Comparison of ENCODE assay signal across 8 cellular contexts in genomic region chr11:67416416-67417335, GRCh38. TPM values are rescaled to one million over a fixed set of nuclear protein-coding genes. Genes with fewer than 3 reads are reported as not detected.
A peak's percentile ranks its signal among the peaks of the same experiment; 100 is the strongest.
DNase-seq lines count a peak whose midpoint lies in the region; ATAC-seq, FAIRE-seq and TF ChIP-seq lines count a peak whose summit lies in the region.

No MANE protein-coding gene starts in this region.

- WGBS in right cardiac atrium = 48% methylated on average over 21 of the region's 21 CpGs

- H3K4me3 ChIP-seq in CD4-positive, alpha-beta memory T cell (ENCODE audit: low read length in 2 of 2) = peak overlapping the region in 1 of 2 donors; percentile 15
- H3K4me3 ChIP-seq in right cardiac atrium (ENCODE audit: low read length) (no peak overlapping the region), thoracic aorta (no peak overlapping the region)

- intact Hi-C loops in CD4-positive, alpha-beta memory T cell (cut with micrococcal nuclease) = loop anchor here (1.0 to 2.0 kb wide), 4 partner anchors 7 to 52 kb away; partner anchors contain the start of genes RPS6KB2 and TMEM134
- intact Hi-C loops in right cardiac atrium (cut with DNase I) = loop anchor here in 1 of 4 donors (10.0 kb wide), 1 partner anchor 48 kb away; the partner anchor contains the start of gene TMEM134

- peaks cover 0 to 2% (median 0%) of the 10 kb centered on the region in 8 donors for H3K9me3 Mint-ChIP-seq in CD4-positive, alpha-beta memory T cell

- FAIRE-seq in RCC 7860 (lab: Jason Lieb, UNC) = no peak

- POLR2A ChIA-PET in CD4-positive, alpha-beta memory T cell (lab: Charles Lee; ENCODE audit: partially characterized antibody) = interaction anchor here (0.8 to 31.8 kb wide), 14 partner anchors 15 to 145 kb away, joined by 3 to 2262 read pairs (median 4); partner anchors contain the start of genes AIP, CDK2AP2, CORO1B and POLD4

- peak; percentile 82 to 95 (median 89) for DNase-seq in CD4-positive, alpha-beta memory T cell
- DNase-seq in NCI-H2029 treated with DMSO at 0.1 percent for 48 hours (lab: John Stamatoyannopoulos, UW) (peak; percentile 57), right cardiac atrium (peak; percentile 60 to 84 (median 80)), thoracic aorta (ENCODE audit: low spot score) (peak; percentile 41), RCC 7860 (ENCODE audit: low spot score) (no peak)
- peak; percentile 83 for DNase-seq in activated T-cell treated with anti-CD3 and anti-CD28 coated beads, Interleukin-2, amount 50 U/mL, for 1 hour

- peaks cover 87% of the 10 kb centered on the region for H3K4me1 ChIP-seq in CD4-positive, alpha-beta memory T cell (ENCODE audit: insufficient read depth, low read length)
- peaks cover 10% of the 10 kb centered on the region for H3K4me1 ChIP-seq in right cardiac atrium (ENCODE audit: control insufficient read depth, insufficient read depth, low read length)
- H3K4me1 ChIP-seq in thoracic aorta (ENCODE audit: control insufficient read depth in 1 of 2, low read depth in 2 of 2) = peaks cover 23 to 55% of the 10 kb centered on the region in 2 donors

- H3K36me3 Mint-ChIP-seq in CD4-positive, alpha-beta memory T cell = no peaks in the 10 kb centered on the region

- H3K36me3 ChIP-seq in CD4-positive, alpha-beta memory T cell (ENCODE audit: insufficient read depth, low read length) = no peaks in the 10 kb centered on the region
- no peaks in the 10 kb centered on the region for H3K36me3 ChIP-seq in thoracic aorta

- no peaks in the 10 kb centered on the region for H3K27me3 Mint-ChIP-seq in CD4-positive, alpha-beta memory T cell

- peaks cover 37 to 81% (median 63%) of the 10 kb centered on the region in 4 donors for H3K4me1 Mint-ChIP-seq in CD4-positive, alpha-beta memory T cell

- CTCF ChIA-PET in CD4-positive, alpha-beta memory T cell (lab: Charles Lee; ENCODE audit: partially characterized antibody) = interaction anchor here (0.6 to 6.4 kb wide), 6 partner anchors 9 to 52 kb away, joined by 3 to 63 read pairs (median 4); partner anchors contain the start of genes PPP1CA, PTPRCAP, TBC1D10C and TMEM134

- H3K27me3 ChIP-seq in CD4-positive, alpha-beta memory T cell (ENCODE audit: insufficient read depth, low read length) = no peaks in the 10 kb centered on the region
- H3K27me3 ChIP-seq in right cardiac atrium (ENCODE audit: control insufficient read depth, insufficient read depth) (no peaks in the 10 kb centered on the region), thoracic aorta (replicated peaks; ENCODE audit: insufficient read depth) (no peaks in the 10 kb centered on the region)

- H3K9me3 ChIP-seq in CD4-positive, alpha-beta memory T cell (ENCODE audit: control insufficient read depth in 1 of 2, low read length in 2 of 2) = no peaks in the 10 kb centered on the region
- no peaks in the 10 kb centered on the region for H3K9me3 ChIP-seq in right cardiac atrium (ENCODE audit: control insufficient read depth, low read length)
- no peaks in the 10 kb centered on the region for H3K9me3 ChIP-seq in thoracic aorta

- H3K27ac ChIP-seq in CD4-positive, alpha-beta memory T cell (ENCODE audit: low read depth, low read length) = peak overlapping the region; percentile 53
- peak overlapping the region; percentile 18 for H3K27ac ChIP-seq in right cardiac atrium (ENCODE audit: low read length)
- H3K27ac ChIP-seq in thoracic aorta = peak overlapping the region; percentile 66 to 90

- H3K4me3 Mint-ChIP-seq in CD4-positive, alpha-beta memory T cell = peak overlapping the region; percentile 78 to 98 (median 87)

- ATAC-seq in right cardiac atrium (no peak), thoracic aorta (ENCODE audit: insufficient number of reproducible peaks, low FRiP score, low read depth) (no peak), HG03135 (IDR thresholded peaks at IDR 0.05; ENCODE audit: unreplicated experiment) (no peak), GM19467 (IDR thresholded peaks at IDR 0.05; ENCODE audit: unreplicated experiment) (no peak)

- peak overlapping the region; percentile 92 to 98 (median 97) for H3K27ac Mint-ChIP-seq in CD4-positive, alpha-beta memory T cell

- TF ChIP-seq CTCF in thoracic aorta (IDR thresholded peaks at IDR 0.05) = no peak

RNA-seq across cellular contexts. Expression of gene CARNS1, which starts 1.2 kb away (rescaled TPM):
- total RNA-seq in CD4-positive, alpha-beta memory T cell = 1 to 10 TPM; 2.3 to 3.3 TPM
- polyA plus RNA-seq in CD4-positive, alpha-beta memory T cell = under 1 TPM; 0.45 to 0.81 TPM
- 10 to 100 TPM in 2 of 4 donors, 1 to 10 TPM in 2; 5.1 to 23.6 (median 9.3) TPM for total RNA-seq in right cardiac atrium
- 5.2 TPM for polyA plus RNA-seq in right cardiac atrium
- total RNA-seq in thoracic aorta = 10 to 100 TPM in 1 of 2 donors, 1 to 10 TPM in 1; 7.9 to 10.8 TPM

RNA-seq across cellular contexts. Expression of gene RPS6KB2, which starts 11.6 kb away (rescaled TPM):
- 10 to 100 TPM; 78.1 to 79.9 TPM for total RNA-seq in CD4-positive, alpha-beta memory T cell
- polyA plus RNA-seq in CD4-positive, alpha-beta memory T cell = 10 to 100 TPM; 55.2 to 58.3 TPM
- total RNA-seq in right cardiac atrium (10 to 100 TPM; 29.0 to 31.3 (median 29.5) TPM), thoracic aorta (10 to 100 TPM; 68.3 to 69.3 TPM)
- polyA plus RNA-seq in right cardiac atrium = 39.6 TPM

RNA-seq across cellular contexts. Expression of gene TBC1D10C, which starts 12.8 kb away (rescaled TPM):
- total RNA-seq in CD4-positive, alpha-beta memory T cell = 100 to 1,000 TPM; 371 to 382 TPM
- polyA plus RNA-seq in CD4-positive, alpha-beta memory T cell = 100 to 1,000 TPM; 316 to 331 TPM
- total RNA-seq in right cardiac atrium = 1 to 10 TPM in 3 of 4 donors, under 1 TPM in 1; 0.67 to 2.7 (median 1.8) TPM
- polyA plus RNA-seq in right cardiac atrium = 0.86 TPM
- 1 to 10 TPM; 2.6 to 3.8 TPM for total RNA-seq in thoracic aorta

RNA-seq across cellular contexts. Expression of gene PPP1CA, which starts 15.0 kb away (rescaled TPM):
- total RNA-seq in CD4-positive, alpha-beta memory T cell = 100 to 1,000 TPM; 159 to 161 TPM
- polyA plus RNA-seq in CD4-positive, alpha-beta memory T cell = 100 to 1,000 TPM; 474 to 774 TPM
- 10 to 100 TPM; 73.1 to 93.4 (median 79.1) TPM for total RNA-seq in right cardiac atrium
- 79.4 TPM for polyA plus RNA-seq in right cardiac atrium
- 10 to 100 TPM; 74.4 to 77.8 TPM for total RNA-seq in thoracic aorta

RNA-seq across cellular contexts. Expression of gene PTPRCAP, which starts 20.8 kb away (rescaled TPM):
- total RNA-seq in CD4-positive, alpha-beta memory T cell = 100 to 1,000 TPM; 208 to 228 TPM
- 100 to 1,000 TPM; 613 TPM for polyA plus RNA-seq in CD4-positive, alpha-beta memory T cell
- total RNA-seq in right cardiac atrium = 1 to 10 TPM; 1.2 to 3.4 (median 1.9) TPM
- polyA plus RNA-seq in right cardiac atrium = 1.6 TPM
- total RNA-seq in thoracic aorta = 1 to 10 TPM; 4.0 to 7.2 TPM

Comparison
In these comparisons a context has a peak if more than half of its experiments do, and no peak if none do; other contexts are left out.
1. H3K27ac ChIP-seq: peak in every context shown above with its lines; median percentile 78 in thoracic aorta; 53 in CD4-positive, alpha-beta memory T cell; 18 in right cardiac atrium.
2. RNA of gene TBC1D10C, which starts 12.8 kb away (total RNA-seq): 371 to 382 TPM in CD4-positive, alpha-beta memory T cell; 2.6 to 3.8 TPM in thoracic aorta and 0.67 to 2.7 TPM in right cardiac atrium; every median in the first group is over 10 times any median in the second.